Comparison of ENCODE assay signal across 26 cellular contexts in the genomic region with DNA sequence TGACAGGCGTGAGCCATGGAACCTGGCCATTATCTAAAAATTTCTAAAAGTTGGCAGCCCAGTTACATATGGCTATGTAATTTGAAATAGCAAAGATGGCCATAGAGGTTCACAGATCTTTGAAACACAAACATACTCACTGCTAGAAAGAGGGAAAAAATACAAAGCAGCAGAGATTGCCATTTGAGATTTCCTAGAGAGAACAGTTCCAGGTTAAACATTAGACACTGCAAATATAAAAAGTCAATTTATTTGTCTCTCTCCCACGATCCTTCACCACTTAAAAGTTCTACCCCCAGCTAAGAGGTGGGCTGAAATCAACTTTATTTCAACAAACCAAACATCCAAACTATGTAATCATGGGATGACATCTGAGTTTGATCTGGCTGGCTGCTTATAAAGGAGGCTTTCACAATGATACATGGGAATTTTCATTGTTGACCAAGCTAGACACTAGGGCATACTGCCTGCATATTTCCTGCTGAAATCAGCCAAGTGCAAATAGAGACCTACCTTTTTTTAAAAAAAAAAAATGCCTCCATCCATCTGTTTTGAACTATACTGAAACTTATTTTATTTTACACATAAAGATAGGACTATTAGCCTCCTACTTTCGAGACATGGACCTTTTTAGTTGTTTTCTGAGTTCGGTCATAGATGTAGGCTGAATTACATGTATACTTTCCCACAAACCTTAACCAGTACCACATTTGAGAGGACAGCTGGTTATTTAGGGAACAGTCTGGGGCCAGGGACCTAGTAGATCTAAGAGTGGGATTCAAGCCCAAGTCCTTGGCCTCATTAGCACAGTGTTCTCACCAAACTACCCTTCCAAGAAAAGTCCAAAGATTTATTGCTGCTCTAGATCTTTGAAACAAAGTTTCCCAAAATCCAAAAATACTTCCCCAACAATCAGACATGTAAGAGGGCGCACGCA. TPM values are rescaled to one million over a fixed set of nuclear protein-coding genes. Genes with fewer than 3 reads are reported as not detected.
DNase-seq lines count a peak whose midpoint lies in the region; ATAC-seq and TF ChIP-seq lines count a peak whose summit lies in the region.
"Had no signal": no experiment of that assay in that cellular context is flagged by ENCODE, and none has a peak within 500 bp of the region (broad histone marks: within the 10 kb centered on the region; RNA-seq: fewer than 3 reads in every experiment).

No MANE protein-coding gene starts in this region.

- H3K36me3 ChIP-seq in adipocyte (ENCODE audit: control insufficient read depth, insufficient read depth, low read length, severe bottlenecking) (no peaks in the 10 kb centered on the region), hepatocyte (replicated peaks; ENCODE audit: insufficient read depth, low read depth) (no peaks in the 10 kb centered on the region)
- H3K36me3 ChIP-seq: brain microvascular endothelial cell had no signal

- peaks cover 35% of the 10 kb centered on the region for H3K36me3 Mint-ChIP-seq in nephron (ENCODE audit: low read depth)
- H3K36me3 Mint-ChIP-seq: activated CD8-positive, alpha-beta memory T cell treated with anti-CD3 and anti-CD28 coated beads, Interleukin-2, amount 10 ng/mL, durations not matched to agents 7 days and 5 days had no signal

- H3K4me2 ChIP-seq in hepatocyte: peak overlapping the region; percentile 26

- H3K27me3 Mint-ChIP-seq in nephron (ENCODE audit: low read depth): peaks cover 3% of the 10 kb centered on the region

- H3K4me1 Mint-ChIP-seq in nephron: peaks cover 14% of the 10 kb centered on the region
- H3K4me1 Mint-ChIP-seq: activated CD4-positive, alpha-beta T cell treated with anti-CD3 and anti-CD28 coated beads for 36 hours; activated CD8-positive, alpha-beta memory T cell treated with anti-CD3 and anti-CD28 coated beads, Interleukin-2, amount 10 ng/mL, durations not matched to agents 7 days and 5 days; activated naive CD8-positive, alpha-beta T cell treated with anti-CD3 and anti-CD28 coated beads for 36 hours; H9; stimulated activated naive B cell treated with anti-CD40 and anti-IgM and Interleukin-4, amounts not matched to agents 10 μg/mL and 1 μg/mL and 100 μg/mL, for 72 hours had no signal

- no peaks in the 10 kb centered on the region for H3K9me2 ChIP-seq in hepatocyte (replicated peaks; ENCODE audit: insufficient read depth)

- H3K79me2 ChIP-seq in hepatocyte: no peaks in the 10 kb centered on the region

- WGBS in hepatocyte (ENCODE audit: low lambda C conversion rate, missing lambda C conversion rate): 72% methylated on average over 6 of the region's 6 CpGs

- H3K9me3 ChIP-seq in adipocyte (ENCODE audit: control insufficient read depth, low read length) (peaks cover 2% of the 10 kb centered on the region), hepatocyte (ENCODE audit: low read depth) (no peaks in the 10 kb centered on the region)

- H3K4me1 ChIP-seq in adipocyte (ENCODE audit: control insufficient read depth, insufficient read depth, low read length) (no peaks in the 10 kb centered on the region), hepatocyte (ENCODE audit: insufficient read depth) (peaks cover 4% of the 10 kb centered on the region)

- peak overlapping the region; percentile 77 for H3K27ac ChIP-seq in hepatocyte
- H3K27ac ChIP-seq: brain microvascular endothelial cell had no signal

- H3K4me3 ChIP-seq in adipocyte (ENCODE audit: low read length): no peak overlapping the region
- H3K4me3 ChIP-seq in hepatocyte: no peak overlapping the region
- H3K4me3 ChIP-seq: skin epidermis had no signal

- peak; percentile 25 for DNase-seq in Daoy (ENCODE audit: low read depth)
- peak; percentile 33 for DNase-seq in adipocyte (ENCODE audit: low read depth)
- peak; percentile 29 for DNase-seq in hepatocyte (ENCODE audit: low spot score)
- no peak for DNase-seq in GOT3 (lab: John Stamatoyannopoulos, UW)
- no peak for DNase-seq in NCI-H187 (lab: John Stamatoyannopoulos, UW)
- no peak for DNase-seq in DMS 273 (lab: John Stamatoyannopoulos, UW; ENCODE audit: unreplicated experiment)
- DNase-seq: activated CD4-positive, alpha-beta T cell treated with anti-CD3 and anti-CD28 coated beads for 36 hours; activated CD8-positive, alpha-beta memory T cell treated with anti-CD3 and anti-CD28 coated beads, Interleukin-2, amount 10 ng/mL, durations not matched to agents 7 days and 5 days; activated naive CD8-positive, alpha-beta T cell treated with anti-CD3 and anti-CD28 coated beads for 36 hours; brain microvascular endothelial cell; CD4-positive, alpha-beta T cell; cortex of kidney; DMS79 treated with DMSO at 0.1 percent for 48 hours; foreskin melanocyte; H9; hypothalamus; islet precursor cell; NCI-H2081 treated with DMSO at 0.1 percent for 48 hours; RPMI8226; stimulated activated CD4-positive, alpha-beta T cell treated with anti-CD3 and anti-CD28 coated beads, Interleukin-2, amount 100 ng/mL, for 24 hours; stimulated activated naive B cell treated with anti-CD40 and anti-IgM and Interleukin-4, amounts not matched to agents 10 μg/mL and 1 μg/mL and 100 μg/mL, for 72 hours had no signal

- peaks cover 12% of the 10 kb centered on the region for H3K9me3 Mint-ChIP-seq in nephron

- no peak overlapping the region for H2AFZ ChIP-seq in hepatocyte

- no peaks in the 10 kb centered on the region for H4K20me1 ChIP-seq in hepatocyte (ENCODE audit: insufficient read depth, poor library complexity, severe bottlenecking)

- H3K27me3 ChIP-seq in adipocyte (replicated peaks; ENCODE audit: control insufficient read depth, insufficient read depth, low read length) (peaks cover 6% of the 10 kb centered on the region), hepatocyte (no peaks in the 10 kb centered on the region)
- H3K27me3 ChIP-seq: brain microvascular endothelial cell had no signal

- ATAC-seq in GM21529 (IDR thresholded peaks at IDR 0.05; ENCODE audit: unreplicated experiment): no peak
- ATAC-seq: activated CD4-positive, alpha-beta T cell treated with anti-CD3 and anti-CD28 coated beads for 36 hours; activated CD8-positive, alpha-beta memory T cell treated with anti-CD3 and anti-CD28 coated beads, Interleukin-2, amount 10 ng/mL, durations not matched to agents 7 days and 5 days; natural killer cell treated with Interleukin-12 subunit alpha and Interleukin-12 subunit beta and Interleukin-15 and Interleukin-18, amount 100 ng/mL, for 72 hours; stimulated activated naive B cell treated with anti-CD40 and anti-IgM and Interleukin-4, amounts not matched to agents 10 μg/mL and 1 μg/mL and 100 μg/mL, for 72 hours had no signal

- TF ChIP-seq CTCF in hepatocyte (IDR thresholded peaks at IDR 0.05; ENCODE audit: poor library complexity) (no peak), nephron (IDR thresholded peaks at IDR 0.05; ENCODE audit: unreplicated experiment in 3 of 3) (no peak)

- H3K27ac Mint-ChIP-seq in nephron: peak overlapping the region; percentile 58 to 95 (median 82)
- H3K27ac Mint-ChIP-seq: activated CD4-positive, alpha-beta T cell treated with anti-CD3 and anti-CD28 coated beads for 36 hours; activated CD8-positive, alpha-beta memory T cell treated with anti-CD3 and anti-CD28 coated beads, Interleukin-2, amount 10 ng/mL, durations not matched to agents 7 days and 5 days; activated naive CD8-positive, alpha-beta T cell treated with anti-CD3 and anti-CD28 coated beads for 36 hours; CD4-positive, alpha-beta T cell; H9; natural killer cell treated with Interleukin-12 subunit alpha and Interleukin-12 subunit beta and Interleukin-15 and Interleukin-18, amount 100 ng/mL, for 72 hours; stimulated activated naive B cell treated with anti-CD40 and anti-IgM and Interleukin-4, amounts not matched to agents 10 μg/mL and 1 μg/mL and 100 μg/mL, for 72 hours had no signal

- H3K9ac ChIP-seq in adipocyte (ENCODE audit: low read length): no peak overlapping the region

- no peak overlapping the region for H3K4me3 Mint-ChIP-seq in nephron
- H3K4me3 Mint-ChIP-seq: activated CD4-positive, alpha-beta T cell treated with anti-CD3 and anti-CD28 coated beads for 36 hours; activated CD8-positive, alpha-beta memory T cell treated with anti-CD3 and anti-CD28 coated beads, Interleukin-2, amount 10 ng/mL, durations not matched to agents 7 days and 5 days; activated naive CD8-positive, alpha-beta T cell treated with anti-CD3 and anti-CD28 coated beads for 36 hours; CD4-positive, alpha-beta T cell; H9; natural killer cell treated with Interleukin-12 subunit alpha and Interleukin-12 subunit beta and Interleukin-15 and Interleukin-18, amount 100 ng/mL, for 72 hours; stimulated activated naive B cell treated with anti-CD40 and anti-IgM and Interleukin-4, amounts not matched to agents 10 μg/mL and 1 μg/mL and 100 μg/mL, for 72 hours had no signal

RNA-seq across cellular contexts. Expression of a gene that starts 16.6 kb away (rescaled TPM):
- 0.24 and 0.51 TPM in 2 replicates for total RNA-seq in Daoy (2014; rRNA removed; shearing (Covaris generic))
- 4.7 and 5.0 TPM in 2 replicates for total RNA-seq in hepatocyte
- 2.7 and 3.8 TPM in 2 replicates for polyA plus RNA-seq in hepatocyte
- total RNA-seq: activated CD8-positive, alpha-beta memory T cell treated with anti-CD3 and anti-CD28 coated beads, Interleukin-2, amount 10 ng/mL, durations not matched to agents 7 days and 5 days; mesenteric fat pad; natural killer cell treated with Interleukin-12 subunit alpha and Interleukin-12 subunit beta and Interleukin-15 and Interleukin-18, amount 100 ng/mL, for 72 hours had no signal

Comparison
In these comparisons a context has a peak if more than half of its experiments do, and no peak if none do; other contexts are left out.
1. DNase-seq: peak in Daoy (single experiment), adipocyte (single experiment) and hepatocyte (single experiment); none in GOT3 (single experiment), NCI-H187 (0 of 2) and DMS 273 (single experiment).